Comparison of ENCODE assay signal across 27 cellular contexts in the genomic region with DNA sequence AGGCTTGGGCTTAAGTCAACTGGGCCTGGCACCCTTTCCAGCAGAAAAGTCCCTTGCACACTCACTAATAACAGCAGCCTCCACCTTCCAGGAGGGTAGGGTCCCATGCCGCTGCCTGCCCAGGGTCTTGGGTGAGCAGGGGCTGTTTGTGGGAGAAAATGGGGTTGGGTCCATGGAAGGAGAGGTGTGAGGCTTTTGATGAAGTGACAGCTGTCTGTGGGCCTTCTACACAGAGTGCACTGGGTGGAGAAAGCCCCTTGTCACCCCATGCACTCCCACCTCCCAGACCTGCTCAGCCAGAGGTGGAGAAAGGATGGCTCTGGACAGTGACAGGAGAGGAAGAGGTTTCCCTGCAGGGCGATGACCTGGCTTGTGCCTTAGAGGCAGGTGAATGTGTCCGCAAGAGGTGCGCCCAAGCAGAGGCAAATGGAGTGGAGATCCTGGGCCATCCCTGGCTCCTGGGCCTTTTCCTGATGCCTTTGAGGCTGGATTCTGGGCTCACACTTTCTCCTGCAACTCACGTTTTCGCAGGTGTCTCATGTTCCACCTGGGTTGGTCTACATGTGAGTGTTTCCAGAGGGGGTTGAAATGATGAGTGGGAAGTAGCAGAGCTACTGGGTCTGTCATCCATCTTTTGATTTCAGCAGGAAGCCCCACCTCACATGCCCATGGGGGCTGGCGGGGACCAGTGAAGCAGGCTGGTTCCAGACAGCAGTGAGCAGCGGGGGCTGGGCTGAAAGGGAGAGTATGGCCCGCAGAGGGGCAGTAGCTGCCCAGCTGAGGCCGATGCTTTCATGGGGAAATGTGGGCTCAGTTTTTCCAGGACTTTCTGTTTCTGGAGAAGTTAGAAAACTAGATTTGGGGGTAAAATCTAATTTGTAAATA.
"Had no signal": no experiment of that assay in that cellular context is flagged by ENCODE, and none has a peak within 500 bp of the region (broad histone marks: within the 10 kb centered on the region; RNA-seq: fewer than 3 reads in every experiment).

No MANE protein-coding gene starts in this region.

- H3K27me3 Mint-ChIP-seq: activated CD4-positive, alpha-beta memory T cell treated with anti-CD3 and anti-CD28 coated beads for 36 hours; activated CD4-positive, alpha-beta T cell treated with anti-CD3 and anti-CD28 coated beads, Interleukin-2, amount 10 ng/mL, durations not matched to agents 24 days and 14 days; activated naive CD4-positive, alpha-beta T cell treated with anti-CD3 and anti-CD28 coated beads, Interleukin-2, amount 50 U/mL, for 24 hours; activated naive CD8-positive, alpha-beta T cell treated with anti-CD3 and anti-CD28 coated beads for 36 hours; activated naive CD8-positive, alpha-beta T cell treated with anti-CD3 and anti-CD28 coated beads, Interleukin-2, amount 50 U/mL, for 24 hours had no signal

- H3K4me1 Mint-ChIP-seq: activated CD4-positive, alpha-beta T cell treated with anti-CD3 and anti-CD28 coated beads for 36 hours; activated CD4-positive, alpha-beta T cell treated with anti-CD3 and anti-CD28 coated beads, Interleukin-2, amount 10 ng/mL, durations not matched to agents 24 days and 14 days; activated naive CD4-positive, alpha-beta T cell treated with anti-CD3 and anti-CD28 coated beads, Interleukin-2, amount 50 U/mL, for 24 hours; activated naive CD8-positive, alpha-beta T cell treated with anti-CD3 and anti-CD28 coated beads for 36 hours; activated naive CD8-positive, alpha-beta T cell treated with anti-CD3 and anti-CD28 coated beads, Interleukin-2, amount 50 U/mL, for 24 hours had no signal

- ATAC-seq: activated CD4-positive, alpha-beta T cell treated with anti-CD3 and anti-CD28 coated beads for 36 hours; activated CD8-positive, alpha-beta T cell treated with anti-CD3 and anti-CD28 coated beads, Interleukin-2, amount 10 ng/mL, durations not matched to agents 7 days and 5 days; activated naive CD8-positive, alpha-beta T cell treated with anti-CD3 and anti-CD28 coated beads, Interleukin-2, amount 50 U/mL, for 24 hours; activated T-cell treated with anti-CD3 and anti-CD28 coated beads, Interleukin-2, amount 50 U/mL, for 4 hours; body of pancreas; gastrocnemius medialis had no signal

- H3K36me3 Mint-ChIP-seq: activated naive CD8-positive, alpha-beta T cell treated with anti-CD3 and anti-CD28 coated beads for 36 hours had no signal

- H3K27ac Mint-ChIP-seq: activated CD4-positive, alpha-beta memory T cell treated with anti-CD3 and anti-CD28 coated beads for 36 hours; activated CD4-positive, alpha-beta T cell treated with anti-CD3 and anti-CD28 coated beads for 36 hours; activated CD4-positive, alpha-beta T cell treated with anti-CD3 and anti-CD28 coated beads, Interleukin-2, amount 10 ng/mL, durations not matched to agents 24 days and 14 days; activated CD8-positive, alpha-beta T cell treated with anti-CD3 and anti-CD28 coated beads, Interleukin-2, amount 10 ng/mL, durations not matched to agents 7 days and 5 days; activated naive CD4-positive, alpha-beta T cell treated with anti-CD3 and anti-CD28 coated beads for 36 hours; activated naive CD4-positive, alpha-beta T cell treated with anti-CD3 and anti-CD28 coated beads, Interleukin-2, amount 50 U/mL, for 24 hours; activated naive CD8-positive, alpha-beta T cell treated with anti-CD3 and anti-CD28 coated beads for 36 hours; activated naive CD8-positive, alpha-beta T cell treated with anti-CD3 and anti-CD28 coated beads, Interleukin-2, amount 50 U/mL, for 24 hours; activated T-helper 2 cell treated with anti-CD3 and anti-CD28 coated beads, Interferon-gamma antibody, Interleukin-2, Interleukin-4, amounts not matched to agents 10 μg/mL and 5 μg/mL and 100 μg/mL, durations not matched to agents 14 hours and 24 hours and 36 hours; dendritic cell treated with granulocyte-macrophage colony-stimulating factor and Interleukin-4, amounts not matched to agents 40 ng/mL and 50 ng/mL, for 4 days had no signal

- DNase-seq: activated CD4-positive, alpha-beta memory T cell treated with anti-CD3 and anti-CD28 coated beads for 36 hours; activated CD4-positive, alpha-beta T cell treated with anti-CD3 and anti-CD28 coated beads for 36 hours; activated CD4-positive, alpha-beta T cell treated with anti-CD3 and anti-CD28 coated beads, Interleukin-2, amount 10 ng/mL, durations not matched to agents 24 days and 14 days; activated CD4-positive, CD25-positive, alpha-beta regulatory T cell; activated CD4-positive, CD25-positive, alpha-beta regulatory T cell treated with anti-CD3 and anti-CD28 coated beads, Interleukin-2, amount 50 U/mL, for 72 hours; activated CD8-positive, alpha-beta T cell treated with anti-CD3 and anti-CD28 coated beads, Interleukin-2, amount 10 ng/mL, durations not matched to agents 7 days and 5 days; activated effector memory CD4-positive, alpha-beta T cell treated with anti-CD3 and anti-CD28 coated beads, Interleukin-2, amount 50 U/mL, for 16 hours; activated naive CD4-positive, alpha-beta T cell treated with anti-CD3 and anti-CD28 coated beads for 36 hours; activated naive CD8-positive, alpha-beta T cell treated with anti-CD3 and anti-CD28 coated beads for 36 hours; activated naive CD8-positive, alpha-beta T cell treated with anti-CD3 and anti-CD28 coated beads, Interleukin-2, amount 50 U/mL, for 24 hours; activated T-cell treated with anti-CD3 and anti-CD28 coated beads, Interleukin-2, amount 50 U/mL, for 4 hours; adrenal gland; amygdala; aorta; body of pancreas; central memory CD4-positive, alpha-beta T cell; cerebellar nuclear complex; colonic mucosa; effector memory CD4-positive, alpha-beta T cell; erythroblast; foreskin keratinocyte; gastrocnemius medialis; glutamatergic neuron; T-helper 2 cell had no signal

- H3K4me3 Mint-ChIP-seq: activated CD4-positive, alpha-beta memory T cell treated with anti-CD3 and anti-CD28 coated beads for 36 hours; activated CD4-positive, alpha-beta T cell treated with anti-CD3 and anti-CD28 coated beads for 36 hours; activated CD4-positive, alpha-beta T cell treated with anti-CD3 and anti-CD28 coated beads, Interleukin-2, amount 10 ng/mL, durations not matched to agents 24 days and 14 days; activated CD8-positive, alpha-beta T cell treated with anti-CD3 and anti-CD28 coated beads, Interleukin-2, amount 10 ng/mL, durations not matched to agents 7 days and 5 days; activated naive CD4-positive, alpha-beta T cell treated with anti-CD3 and anti-CD28 coated beads for 36 hours; activated naive CD4-positive, alpha-beta T cell treated with anti-CD3 and anti-CD28 coated beads, Interleukin-2, amount 50 U/mL, for 24 hours; activated naive CD8-positive, alpha-beta T cell treated with anti-CD3 and anti-CD28 coated beads for 36 hours; activated naive CD8-positive, alpha-beta T cell treated with anti-CD3 and anti-CD28 coated beads, Interleukin-2, amount 50 U/mL, for 24 hours; activated T-cell treated with anti-CD3 and anti-CD28 coated beads, Interleukin-2, amount 50 U/mL, for 4 hours; dendritic cell treated with granulocyte-macrophage colony-stimulating factor and Interleukin-4, amounts not matched to agents 40 ng/mL and 50 ng/mL, for 4 days had no signal
